13 cellular contexts compared by ENCODE assay signal in genomic region chr12:114405449-114406271, GRCh38. TPM values are rescaled to one million over a fixed set of nuclear protein-coding genes. Genes with fewer than 3 reads are reported as not detected.
DNase-seq lines count a peak whose midpoint lies in the region; ATAC-seq and TF ChIP-seq lines count a peak whose summit lies in the region.
"Had no signal": no experiment of that assay in that cellular context is flagged by ENCODE, and none has a peak within 500 bp of the region (broad histone marks: within the 10 kb centered on the region; RNA-seq: fewer than 3 reads in every experiment).

TSS of gene TBX5 (minus strand) at chr12:114406144. CDS start at chr12:114403898, 2,246 bp downstream.

- peaks cover 100% of the 10 kb centered on the region for H3K27me3 ChIP-seq in smooth muscle cell (ENCODE audit: low read depth)

- H3K9me3 Mint-ChIP-seq in activated CD4-positive, alpha-beta T cell treated with anti-CD3 and anti-CD28 coated beads, Interleukin-2, amount 10 ng/mL, durations not matched to agents 7 days and 5 days: no peaks in the 10 kb centered on the region
- H3K9me3 Mint-ChIP-seq in glutamatergic neuron (ENCODE audit: unreplicated experiment): peaks cover 32% of the 10 kb centered on the region
- H3K9me3 Mint-ChIP-seq: activated B cell treated with CpG ODN at 0.5 μM for 24 hours had no signal

- ATAC-seq in activated CD4-positive, CD25-positive, alpha-beta regulatory T cell treated with anti-CD3 and anti-CD28 coated beads, Interleukin-2, amount 50 U/mL, for 24 hours: no peak

- H3K36me3 ChIP-seq in smooth muscle cell (ENCODE audit: low read depth): no peaks in the 10 kb centered on the region

- H2AFZ ChIP-seq in smooth muscle cell (ENCODE audit: low read depth): peak within 1 kb of the TSS; percentile 27
- H2AFZ ChIP-seq: parathyroid adenoma had no signal

- peak within 1 kb of the TSS; percentile 16 for H3K27ac Mint-ChIP-seq in activated CD4-positive, alpha-beta T cell treated with anti-CD3 and anti-CD28 coated beads, Interleukin-2, amount 10 ng/mL, durations not matched to agents 7 days and 5 days
- peak within 1 kb of the TSS; percentile 82 for H3K27ac Mint-ChIP-seq in glutamatergic neuron (ENCODE audit: unreplicated experiment)
- H3K27ac Mint-ChIP-seq: activated B cell treated with CpG ODN at 0.5 μM for 24 hours had no signal

- CTCF ChIA-PET in activated CD4-positive, alpha-beta T cell treated with anti-CD3 and anti-CD28 coated beads, Interleukin-2, amount 10 ng/mL, durations not matched to agents 7 days and 5 days (lab: Charles Lee): interaction anchor here (1.5 kb wide), 1 partner anchor 34 kb away, joined by 5 read pairs; no protein-coding TSS in a partner anchor

- peaks cover 17% of the 10 kb centered on the region for H3K4me1 ChIP-seq in smooth muscle cell (ENCODE audit: low read depth)
- H3K4me1 ChIP-seq: parathyroid adenoma had no signal

- no peak within 1 kb of the TSS for H3K27ac ChIP-seq in smooth muscle cell (ENCODE audit: low read depth)
- H3K27ac ChIP-seq: C4-2B, parathyroid adenoma had no signal

- no peak within 1 kb of the TSS for H3K9ac ChIP-seq in smooth muscle cell (ENCODE audit: low read depth)
- H3K9ac ChIP-seq: parathyroid adenoma had no signal

- peaks cover 4% of the 10 kb centered on the region for H3K36me3 Mint-ChIP-seq in activated CD4-positive, alpha-beta T cell treated with anti-CD3 and anti-CD28 coated beads, Interleukin-2, amount 10 ng/mL, durations not matched to agents 7 days and 5 days (ENCODE audit: low read depth)
- no peaks in the 10 kb centered on the region for H3K36me3 Mint-ChIP-seq in glutamatergic neuron (ENCODE audit: unreplicated experiment)

- H3K27me3 Mint-ChIP-seq in activated CD4-positive, alpha-beta T cell treated with anti-CD3 and anti-CD28 coated beads, Interleukin-2, amount 10 ng/mL, durations not matched to agents 7 days and 5 days: peaks cover 93% of the 10 kb centered on the region
- peaks cover 61% of the 10 kb centered on the region for H3K27me3 Mint-ChIP-seq in glutamatergic neuron (ENCODE audit: unreplicated experiment)

- no peaks in the 10 kb centered on the region for H4K20me1 ChIP-seq in smooth muscle cell (ENCODE audit: low read depth)

- H3K4me2 ChIP-seq in smooth muscle cell: peak within 1 kb of the TSS; percentile 79

- no peaks in the 10 kb centered on the region for H3F3A ChIP-seq in smooth muscle cell (ENCODE audit: low read depth)

- DNase-seq in activated CD4-positive, alpha-beta T cell treated with anti-CD3 and anti-CD28 coated beads, Interleukin-2, amount 10 ng/mL, durations not matched to agents 7 days and 5 days: no peak
- DNase-seq in activated CD4-positive, alpha-beta T cell treated with anti-CD3 and anti-CD28 coated beads, Interleukin-2, amount 50 U/mL, for 1 hour: no peak
- DNase-seq in NCI-H69 (lab: John Stamatoyannopoulos, UW) (peak; percentile 47), glutamatergic neuron (peak; percentile 67), smooth muscle cell (lab: John Stamatoyannopoulos, UW; ENCODE audit: unreplicated experiment) (no peak), SIG-M5 treated with dmso at 0.1 percent for 504 hours (lab: John Stamatoyannopoulos, UW; ENCODE audit: unreplicated experiment) (no peak), 8988T (no peak)
- DNase-seq: activated B cell treated with CpG ODN at 0.5 μM for 24 hours, NCI-H524 treated with DMSO at 0.1 percent for 48 hours had no signal

- no peak within 1 kb of the TSS for H3K4me3 Mint-ChIP-seq in activated CD4-positive, alpha-beta T cell treated with anti-CD3 and anti-CD28 coated beads, Interleukin-2, amount 10 ng/mL, durations not matched to agents 7 days and 5 days
- peak within 1 kb of the TSS; percentile 69 for H3K4me3 Mint-ChIP-seq in glutamatergic neuron (ENCODE audit: unreplicated experiment)
- H3K4me3 Mint-ChIP-seq: activated B cell treated with CpG ODN at 0.5 μM for 24 hours had no signal

- no peaks in the 10 kb centered on the region for H3K9me3 ChIP-seq in smooth muscle cell (replicated peaks; ENCODE audit: low read depth)

- peaks cover 4% of the 10 kb centered on the region for H3K4me1 Mint-ChIP-seq in activated CD4-positive, alpha-beta T cell treated with anti-CD3 and anti-CD28 coated beads, Interleukin-2, amount 10 ng/mL, durations not matched to agents 7 days and 5 days
- peaks cover 9% of the 10 kb centered on the region for H3K4me1 Mint-ChIP-seq in glutamatergic neuron (ENCODE audit: low read depth, unreplicated experiment)

- peak within 1 kb of the TSS; percentile 46 for H3K4me3 ChIP-seq in smooth muscle cell

- TF ChIP-seq CTCF in glutamatergic neuron (IDR thresholded peaks at IDR 0.05; ENCODE audit: partially characterized antibody, unreplicated experiment) (no peak), smooth muscle cell (IDR thresholded peaks at IDR 0.05; ENCODE audit: borderline replicate concordance, insufficient read depth, poor library complexity, severe bottlenecking) (no peak)

- 2% methylated on average over 44 of the region's 46 CpGs for WGBS in smooth muscle cell (ENCODE audit: low lambda C conversion rate)

- H3K79me2 ChIP-seq in smooth muscle cell (ENCODE audit: low read depth): no peaks in the 10 kb centered on the region
- H3K79me2 ChIP-seq: parathyroid adenoma had no signal

- POLR2A ChIA-PET in activated CD4-positive, alpha-beta T cell treated with anti-CD3 and anti-CD28 coated beads, Interleukin-2, amount 10 ng/mL, durations not matched to agents 7 days and 5 days (lab: Charles Lee): no interaction called here

RNA-seq across cellular contexts. Expression of gene TBX5, which starts in this region (rescaled TPM):
- total RNA-seq in activated CD4-positive, alpha-beta T cell treated with anti-CD3 and anti-CD28 coated beads, Interleukin-2, amount 10 ng/mL, durations not matched to agents 7 days and 5 days: not detected
- total RNA-seq in glutamatergic neuron (ENCODE audit: unreplicated experiment): not detected
- total RNA-seq in smooth muscle cell: not detected in 2 replicates
- polyA plus RNA-seq in smooth muscle cell: 0.05 TPM in 1 of 2 replicates, not detected in the other
- total RNA-seq: activated B cell treated with CpG ODN at 0.5 μM for 24 hours, HT-29 had no signal

Comparison
In these comparisons a context has a peak if more than half of its experiments do, and no peak if none do; other contexts are left out.
1. Peak in DNase-seq in glutamatergic neuron; RNA of the gene not detected or under 1 TPM.